Comparison of ENCODE assay signal across 21 cellular contexts in genomic region chr7:92705831-92706230, GRCh38.
"Had no signal": no experiment of that assay in that cellular context is flagged by ENCODE, and none has a peak within 500 bp of the region (broad histone marks: within the 10 kb centered on the region; RNA-seq: fewer than 3 reads in every experiment).

No MANE protein-coding gene starts in this region.

- H3K4me3 ChIP-seq: neural progenitor cell, right atrium auricular region had no signal

- H3K4me1 ChIP-seq: neural progenitor cell, right atrium auricular region had no signal

- H3K36me3 ChIP-seq: neural progenitor cell, right atrium auricular region had no signal

- H3K27ac ChIP-seq: neural progenitor cell, right atrium auricular region had no signal

- H2AFZ ChIP-seq: neural progenitor cell had no signal

- ATAC-seq: effector memory CD8-positive, alpha-beta T cell; left lobe of liver; T-cell; WTC11 had no signal

- H3K27ac Mint-ChIP-seq: activated naive CD8-positive, alpha-beta T cell treated with anti-CD3 and anti-CD28 coated beads, Interleukin-2, amount 10 ng/mL, durations not matched to agents 7 days and 5 days; brain; neural progenitor cell; progenitor cell of endocrine pancreas; stimulated activated naive CD8-positive, alpha-beta T cell treated with anti-CD3 and anti-CD28 coated beads, Interleukin-15, amount 100 ng/mL, for 72 hours; type B pancreatic cell; WTC11 had no signal

- H3K9ac ChIP-seq: neural progenitor cell, SK-N-SH had no signal

- H3K4me3 Mint-ChIP-seq: activated naive CD8-positive, alpha-beta T cell treated with anti-CD3 and anti-CD28 coated beads, Interleukin-2, amount 10 ng/mL, durations not matched to agents 7 days and 5 days; brain; effector memory CD8-positive, alpha-beta T cell; neural progenitor cell; T-cell; type B pancreatic cell; WTC11 had no signal

- H3K27me3 ChIP-seq: neural progenitor cell, right atrium auricular region had no signal

- H3K9me3 ChIP-seq: right atrium auricular region had no signal

- H3K9me3 Mint-ChIP-seq: activated naive CD8-positive, alpha-beta T cell treated with anti-CD3 and anti-CD28 coated beads, Interleukin-2, amount 10 ng/mL, durations not matched to agents 7 days and 5 days; effector memory CD8-positive, alpha-beta T cell; stimulated activated naive CD8-positive, alpha-beta T cell treated with anti-CD3 and anti-CD28 coated beads, Interleukin-15, amount 100 ng/mL, for 72 hours; T-cell; type B pancreatic cell had no signal

- DNase-seq: activated CD4-positive, alpha-beta T cell treated with anti-CD3 and anti-CD28 coated beads for 4 hours; activated CD8-positive, alpha-beta memory T cell treated with anti-CD3 and anti-CD28 coated beads for 24 hours; activated CD8-positive, alpha-beta memory T cell treated with anti-CD3 and anti-CD28 coated beads, Interleukin-2, amount 50 U/mL, for 48 hours; activated naive CD8-positive, alpha-beta T cell treated with anti-CD3 and anti-CD28 coated beads, Interleukin-2, amount 10 ng/mL, durations not matched to agents 7 days and 5 days; anterior cingulate cortex; caudate nucleus; effector memory CD8-positive, alpha-beta T cell; foreskin fibroblast; hypothalamus; islet precursor cell; SHP77 treated with DMSO at 0.1 percent for 48 hours; SK-N-SH; stimulated activated naive CD8-positive, alpha-beta T cell treated with anti-CD3 and anti-CD28 coated beads, Interleukin-15, amount 100 ng/mL, for 72 hours; T-cell had no signal

- H3K4me2 ChIP-seq: neural progenitor cell, SK-N-SH had no signal

- H3K27me3 Mint-ChIP-seq: activated naive CD8-positive, alpha-beta T cell treated with anti-CD3 and anti-CD28 coated beads, Interleukin-2, amount 10 ng/mL, durations not matched to agents 7 days and 5 days; brain; effector memory CD8-positive, alpha-beta T cell; progenitor cell of endocrine pancreas; stimulated activated naive CD8-positive, alpha-beta T cell treated with anti-CD3 and anti-CD28 coated beads, Interleukin-15, amount 100 ng/mL, for 72 hours; T-cell; type B pancreatic cell had no signal
